Comparison of ENCODE assay signal across 27 cellular contexts in the genomic region with DNA sequence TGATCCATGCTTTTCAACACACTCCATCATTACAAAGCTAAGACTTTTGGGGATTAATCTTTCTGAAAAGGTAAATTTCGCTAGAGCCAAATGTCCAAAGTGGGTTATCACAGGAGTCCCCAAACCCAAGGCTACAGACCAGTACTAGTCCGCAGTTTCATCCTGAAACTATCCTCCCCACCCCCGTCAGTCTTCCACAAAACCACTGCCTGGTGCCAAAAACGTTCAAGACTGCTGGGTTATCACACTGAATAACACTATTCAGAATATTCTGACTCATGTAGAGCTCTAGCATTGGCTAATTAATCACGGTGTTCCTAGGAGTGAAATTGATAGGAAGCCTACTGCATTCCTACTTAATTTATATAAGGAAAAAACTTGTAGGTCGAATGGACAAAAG.
"Had no signal": no experiment of that assay in that cellular context is flagged by ENCODE, and none has a peak within 500 bp of the region (broad histone marks: within the 10 kb centered on the region; RNA-seq: fewer than 3 reads in every experiment).

No MANE protein-coding gene starts in this region.

- H3K27ac ChIP-seq: colonic mucosa, dorsolateral prefrontal cortex, lower lobe of right lung, spleen, WERI-Rb-1 had no signal

- H3K9me3 Mint-ChIP-seq: activated naive CD8-positive, alpha-beta T cell treated with anti-CD3 and anti-CD28 coated beads, Interleukin-2, amount 50 U/mL, for 24 hours; activated T-helper 1 cell treated with anti-CD3 and anti-CD28 coated beads, Interleukin-12 subunit alpha, Interleukin-12 subunit beta, Interleukin-2, Interleukin-4 antibody, amounts not matched to agents 30 ng/mL and 10 ng/mL and 1 ng/mL, durations not matched to agents 14 hours and 24 hours and 36 hours; central memory CD8-positive, alpha-beta T cell; effector memory CD8-positive, alpha-beta T cell; naive B cell; T-cell; T-helper 2 cell treated with Interferon-gamma antibody and Interleukin-4, amounts not matched to agents 5 μg/mL and 100 μg/mL, for 36 hours; type B pancreatic cell had no signal

- H3K36me3 ChIP-seq: colonic mucosa, lower lobe of right lung, WERI-Rb-1 had no signal

- DNase-seq: activated CD4-positive, alpha-beta T cell treated with anti-CD3 and anti-CD28 coated beads for 1 hour; activated CD4-positive, alpha-beta T cell treated with anti-CD3 and anti-CD28 coated beads, Interleukin-2, amount 50 U/mL, for 1 hour; activated CD8-positive, alpha-beta T cell treated with anti-CD3 and anti-CD28 coated beads, Interleukin-2, amount 10 ng/mL, durations not matched to agents 7 days and 5 days; activated gamma-delta T cell; activated naive CD4-positive, alpha-beta T cell treated with anti-CD3 and anti-CD28 coated beads, Interleukin-2, amount 50 U/mL, for 16 hours; activated naive CD8-positive, alpha-beta T cell treated with anti-CD3 and anti-CD28 coated beads, Interleukin-2, amount 50 U/mL, for 24 hours; aorta; colonic mucosa; dorsolateral prefrontal cortex; effector memory CD8-positive, alpha-beta T cell; lower lobe of right lung; naive B cell; retina; spleen; stimulated activated CD4-positive, alpha-beta T cell treated with anti-CD3 and anti-CD28 coated beads, Interleukin-4, amount 100 ng/mL, for 1 hour; stimulated activated naive CD4-positive, alpha-beta T cell; T-cell; testis; WERI-Rb-1 had no signal

- H3K27me3 ChIP-seq: colonic mucosa, dorsolateral prefrontal cortex, spleen, testis had no signal

- H3K9me3 ChIP-seq: colonic mucosa, lower lobe of right lung, spleen, testis had no signal

- FAIRE-seq: endothelial cell of umbilical vein, keratinocyte, TTC549 had no signal

- H3K27ac Mint-ChIP-seq: activated CD8-positive, alpha-beta T cell treated with anti-CD3 and anti-CD28 coated beads, Interleukin-2, amount 10 ng/mL, durations not matched to agents 7 days and 5 days; activated naive CD8-positive, alpha-beta T cell treated with anti-CD3 and anti-CD28 coated beads, Interleukin-2, amount 50 U/mL, for 24 hours; activated T-helper 1 cell treated with anti-CD3 and anti-CD28 coated beads, Interleukin-12 subunit alpha, Interleukin-12 subunit beta, Interleukin-2, Interleukin-4 antibody, amounts not matched to agents 30 ng/mL and 10 ng/mL and 1 ng/mL, durations not matched to agents 14 hours and 24 hours and 36 hours; T-cell; T-helper 2 cell treated with Interferon-gamma antibody and Interleukin-4, amounts not matched to agents 5 μg/mL and 100 μg/mL, for 36 hours had no signal

- H3K27me3 Mint-ChIP-seq: activated naive CD8-positive, alpha-beta T cell treated with anti-CD3 and anti-CD28 coated beads, Interleukin-2, amount 50 U/mL, for 24 hours; central memory CD8-positive, alpha-beta T cell; effector memory CD8-positive, alpha-beta T cell; naive B cell; T-cell; type B pancreatic cell had no signal

- H3K4me3 ChIP-seq: colonic mucosa, lower lobe of right lung, spleen, testis had no signal

- H3K4me1 ChIP-seq: colonic mucosa, lower lobe of right lung had no signal

- H3K4me3 Mint-ChIP-seq: activated CD8-positive, alpha-beta T cell treated with anti-CD3 and anti-CD28 coated beads, Interleukin-2, amount 10 ng/mL, durations not matched to agents 7 days and 5 days; activated naive CD8-positive, alpha-beta T cell treated with anti-CD3 and anti-CD28 coated beads, Interleukin-2, amount 50 U/mL, for 24 hours; activated T-helper 1 cell treated with anti-CD3 and anti-CD28 coated beads, Interleukin-12 subunit alpha, Interleukin-12 subunit beta, Interleukin-2, Interleukin-4 antibody, amounts not matched to agents 30 ng/mL and 10 ng/mL and 1 ng/mL, durations not matched to agents 14 hours and 24 hours and 36 hours; central memory CD8-positive, alpha-beta T cell; effector memory CD8-positive, alpha-beta T cell; naive B cell; neural crest cell; T-cell; T-helper 2 cell treated with Interferon-gamma antibody and Interleukin-4, amounts not matched to agents 5 μg/mL and 100 μg/mL, for 36 hours; type B pancreatic cell had no signal
